Comparison of ENCODE assay signal across 23 cellular contexts in genomic region chr6:5904527-5904926, GRCh38.
A peak's percentile ranks its signal among the peaks of the same experiment; 100 is the strongest.
DNase-seq lines count a peak whose midpoint lies in the region; ATAC-seq, FAIRE-seq and TF ChIP-seq lines count a peak whose summit lies in the region.
"Had no signal": no experiment of that assay in that cellular context is flagged by ENCODE, and none has a peak within 500 bp of the region (broad histone marks: within the 10 kb centered on the region; RNA-seq: fewer than 3 reads in every experiment).

No MANE protein-coding gene starts in this region.

- H3K4me1 Mint-ChIP-seq in activated naive CD4-positive, alpha-beta T cell treated with anti-CD3 and anti-CD28 coated beads, Interleukin-2, amount 10 ng/mL, durations not matched to agents 7 days and 5 days: peaks cover 5% of the 10 kb centered on the region

- H3K4me3 Mint-ChIP-seq in activated naive CD4-positive, alpha-beta T cell treated with anti-CD3 and anti-CD28 coated beads, Interleukin-2, amount 10 ng/mL, durations not matched to agents 7 days and 5 days: no peak overlapping the region
- H3K4me3 Mint-ChIP-seq: CD4-positive, alpha-beta T cell had no signal

- no peaks in the 10 kb centered on the region for H3K4me1 ChIP-seq in A549
- peaks cover 0 to 10% of the 10 kb centered on the region in 2 experiments; a peak in 3 of 4 replicates for H3K4me1 ChIP-seq in HCT116 (ENCODE audit: control insufficient read depth in 1 of 2, insufficient read depth in 2 of 2, low read length in 2 of 2)

- no peaks in the 10 kb centered on the region for H3K9me3 Mint-ChIP-seq in activated naive CD4-positive, alpha-beta T cell treated with anti-CD3 and anti-CD28 coated beads, Interleukin-2, amount 10 ng/mL, durations not matched to agents 7 days and 5 days
- H3K9me3 Mint-ChIP-seq: CD4-positive, alpha-beta T cell had no signal

- 35% methylated on average over 4 of the region's 4 CpGs for WGBS in A549 (ENCODE audit: missing lambda C conversion rate)

- no peak for TF ChIP-seq EP300 in A549 (IDR thresholded peaks at IDR 0.05)

- H3K27me3 Mint-ChIP-seq in activated naive CD4-positive, alpha-beta T cell treated with anti-CD3 and anti-CD28 coated beads, Interleukin-2, amount 10 ng/mL, durations not matched to agents 7 days and 5 days: peaks cover 12% of the 10 kb centered on the region
- H3K27me3 Mint-ChIP-seq: CD4-positive, alpha-beta T cell had no signal

- TF ChIP-seq POLR2A in A549 (IDR thresholded peaks at IDR 0.05; ENCODE audit: low read length) (no peak), HCT116 (IDR thresholded peaks at IDR 0.05; ENCODE audit: borderline replicate concordance, extremely low read depth, insufficient read depth, insufficient read length) (no peak)

- H4K20me1 ChIP-seq in HCT116 (ENCODE audit: insufficient read depth): no peaks in the 10 kb centered on the region
- H4K20me1 ChIP-seq: BLaER1 treated with 17β-estradiol and CSF1 and Interleukin-3, amounts not matched to agents 10 nM and 100 nM had no signal

- ATAC-seq in A549: no peak
- ATAC-seq in HCT116: no peak
- no peak for ATAC-seq in GM18511 (IDR thresholded peaks at IDR 0.05; ENCODE audit: unreplicated experiment)
- ATAC-seq: Panc1 had no signal

- intact Hi-C loops in HCT116 (cut with micrococcal nuclease): no loop called here

- TF ChIP-seq CTCF in A549 (IDR thresholded peaks at IDR 0.05) (no peak), HCT116 (IDR thresholded peaks at IDR 0.05 in 2 of 3, conservative IDR thresholded peaks at IDR 0.05 in 1 of 3; ENCODE audit: borderline replicate concordance in 1 of 3, insufficient read depth in 1 of 3, low read depth in 2 of 3, low read length in 2 of 3) (no peak)

- TF ChIP-seq RAD21 in A549 (conservative IDR thresholded peaks at IDR 0.05 in 1 of 2, IDR thresholded peaks at IDR 0.05 in 1 of 2): no peak
- no peak for TF ChIP-seq RAD21 in HCT116 (IDR thresholded peaks at IDR 0.05; ENCODE audit: low read depth)

- RAD21 ChIA-PET in HCT116 (lab: Charles Lee; ENCODE audit: low non-redundant PET in 1 of 2, low total read pairs in 2 of 2, uncharacterized antibody in 2 of 2, unreplicated experiment in 2 of 2): no interaction called here

- CTCF ChIA-PET in A549 (lab: Yijun Ruan, JAX): no interaction called here
- CTCF ChIA-PET in HCT116 (lab: Charles Lee): no interaction called here
- CTCF ChIA-PET in activated naive CD4-positive, alpha-beta T cell treated with anti-CD3 and anti-CD28 coated beads, Interleukin-2, amount 10 ng/mL, durations not matched to agents 7 days and 5 days (lab: Charles Lee): no interaction called here

- POLR2A ChIA-PET in A549 (lab: Yijun Ruan, JAX): no interaction called here
- POLR2A ChIA-PET in HCT116 (lab: Charles Lee): no interaction called here

- H3K79me2 ChIP-seq in HCT116 (ENCODE audit: insufficient read depth, low read length): no peaks in the 10 kb centered on the region

- H3K36me3 ChIP-seq in HCT116 (ENCODE audit: control insufficient read depth in 1 of 2, insufficient read depth in 2 of 2, low read length in 2 of 2): no peaks in the 10 kb centered on the region
- H3K36me3 ChIP-seq: BLaER1 treated with 17β-estradiol and CSF1 and Interleukin-3, amounts not matched to agents 10 nM and 100 nM had no signal

- H3K9me3 ChIP-seq in A549: no peaks in the 10 kb centered on the region
- no peaks in the 10 kb centered on the region for H3K9me3 ChIP-seq in HCT116 (ENCODE audit: control insufficient read depth in 1 of 2, insufficient read depth in 1 of 2, low read depth in 1 of 2, low read length in 2 of 2)
- H3K9me3 ChIP-seq: BLaER1 treated with 17β-estradiol and CSF1 and Interleukin-3, amounts not matched to agents 10 nM and 100 nM had no signal

- no peak overlapping the region for H3K27ac Mint-ChIP-seq in activated naive CD4-positive, alpha-beta T cell treated with anti-CD3 and anti-CD28 coated beads, Interleukin-2, amount 10 ng/mL, durations not matched to agents 7 days and 5 days
- H3K27ac Mint-ChIP-seq: CD4-positive, alpha-beta T cell had no signal

- no TSS peak for BruUV-seq in HCT116 (replicated peaks; lab: Mats Ljungman, UMichigan)

- no peaks in the 10 kb centered on the region for H3K27me3 ChIP-seq in HCT116 (ENCODE audit: insufficient read depth, low read length)
- H3K27me3 ChIP-seq: BLaER1 treated with 17β-estradiol and CSF1 and Interleukin-3, amounts not matched to agents 10 nM and 100 nM had no signal

- no peak overlapping the region for H3K9ac ChIP-seq in HCT116 (ENCODE audit: low read length)
- H3K9ac ChIP-seq: BLaER1 treated with 17β-estradiol and CSF1 and Interleukin-3, amounts not matched to agents 10 nM and 100 nM had no signal

- no peak overlapping the region for H3K4me3 ChIP-seq in A549
- H3K4me3 ChIP-seq in HCT116 (replicated peaks in 1 of 2; ENCODE audit: low read depth in 1 of 2, low read length in 2 of 2): no peak overlapping the region
- H3K4me3 ChIP-seq: BLaER1 treated with 17β-estradiol and CSF1 and Interleukin-3, amounts not matched to agents 10 nM and 100 nM had no signal

- no peaks in the 10 kb centered on the region for H3K36me3 Mint-ChIP-seq in activated naive CD4-positive, alpha-beta T cell treated with anti-CD3 and anti-CD28 coated beads, Interleukin-2, amount 10 ng/mL, durations not matched to agents 7 days and 5 days

- no peak overlapping the region for H3K4me2 ChIP-seq in A549
- H3K4me2 ChIP-seq in HCT116 (ENCODE audit: low read length): no peak overlapping the region

- no peak for FAIRE-seq in A549 (lab: Jason Lieb, UNC)
- FAIRE-seq: A204.1, D721Med, H1 had no signal

- DNase-seq in A549 (ENCODE audit: low read depth in 1 of 2, low spot score in 1 of 2) (no peak), HCT116 (ENCODE audit: low read depth, low spot score) (no peak), astrocyte of the hippocampus (ENCODE audit: low read depth, low spot score) (peak; percentile 18), myocyte (ENCODE audit: low read depth) (peak; percentile 46), hypothalamus (lab: John Stamatoyannopoulos, UW) (no peak)
- no peak for DNase-seq in activated naive CD4-positive, alpha-beta T cell treated with anti-CD3 and anti-CD28 coated beads, Interleukin-2, amount 10 ng/mL, durations not matched to agents 7 days and 5 days
- DNase-seq: AML-193; CD4-positive, alpha-beta T cell; HCEC 1CT; Karpas-422; NCI-H1105 treated with DMSO at 0.1 percent for 48 hours; NCI-H146; NCI-H1930; NCI-H69; SHP77 treated with DMSO at 0.1 percent for 48 hours; SW 1271 had no signal

- no peaks in the 10 kb centered on the region for H3K9me2 ChIP-seq in HCT116 (ENCODE audit: insufficient read depth)

- no peak overlapping the region for H2AFZ ChIP-seq in HCT116 (ENCODE audit: low read depth, low read length, poor library complexity, severe bottlenecking)

- no peak overlapping the region for H3K27ac ChIP-seq in A549
- H3K27ac ChIP-seq in HCT116 (ENCODE audit: low read depth, low read length): no peak overlapping the region
- H3K27ac ChIP-seq: BLaER1 treated with 17β-estradiol and CSF1 and Interleukin-3, amounts not matched to agents 10 nM and 100 nM; HL-60 had no signal

TF ChIP-seq in A549, 52 proteins besides CTCF, POLR2A, EP300 and RAD21 (continues in another document):
- TF ChIP-seq CEBPB (IDR thresholded peaks at IDR 0.05) (no peak), HEYL (CRISPR knock-in tag; IDR thresholded peaks at IDR 0.05) (no peak)

TF ChIP-seq in HCT116, 20 proteins besides CTCF, POLR2A, EP300 and RAD21:
- TF ChIP-seq SP1 (IDR thresholded peaks at IDR 0.05; ENCODE audit: low read depth) (no peak), POLR2AphosphoS5 (IDR thresholded peaks at IDR 0.05; ENCODE audit: low read depth, low read length) (no peak), REST (IDR thresholded peaks at IDR 0.05; ENCODE audit: low read depth) (peak; percentile 35; the same call in 1 of the 2 replicates), ZBTB33 (IDR thresholded peaks at IDR 0.05; ENCODE audit: extremely low read depth, insufficient replicate concordance, low read length) (no peak), CEBPB (IDR thresholded peaks at IDR 0.05; ENCODE audit: low read depth) (no peak), YY1 (IDR thresholded peaks at IDR 0.05; ENCODE audit: extremely low read depth, insufficient replicate concordance, low read depth, low read length) (no peak), SRF (IDR thresholded peaks at IDR 0.05; ENCODE audit: low read depth) (no peak)

Comparison
In these comparisons a context has a peak if more than half of its experiments do, and no peak if none do; other contexts are left out.
1. DNase-seq: peak in astrocyte of the hippocampus (single experiment) and myocyte (single experiment); none in A549 (0 of 2), HCT116 (single experiment), hypothalamus (0 of 51) and activated naive CD4-positive, alpha-beta T cell treated with anti-CD3 and anti-CD28 coated beads, Interleukin-2, amount 10 ng/mL, durations not matched to agents 7 days and 5 days (single experiment).
2. Of the 6 proteins assayed by ChIP-seq in both A549 and HCT116: peak only in A549: none; only in HCT116: none; in both: REST; in neither: 5.